Comparison of ENCODE assay signal across 31 cellular contexts in the genomic region with DNA sequence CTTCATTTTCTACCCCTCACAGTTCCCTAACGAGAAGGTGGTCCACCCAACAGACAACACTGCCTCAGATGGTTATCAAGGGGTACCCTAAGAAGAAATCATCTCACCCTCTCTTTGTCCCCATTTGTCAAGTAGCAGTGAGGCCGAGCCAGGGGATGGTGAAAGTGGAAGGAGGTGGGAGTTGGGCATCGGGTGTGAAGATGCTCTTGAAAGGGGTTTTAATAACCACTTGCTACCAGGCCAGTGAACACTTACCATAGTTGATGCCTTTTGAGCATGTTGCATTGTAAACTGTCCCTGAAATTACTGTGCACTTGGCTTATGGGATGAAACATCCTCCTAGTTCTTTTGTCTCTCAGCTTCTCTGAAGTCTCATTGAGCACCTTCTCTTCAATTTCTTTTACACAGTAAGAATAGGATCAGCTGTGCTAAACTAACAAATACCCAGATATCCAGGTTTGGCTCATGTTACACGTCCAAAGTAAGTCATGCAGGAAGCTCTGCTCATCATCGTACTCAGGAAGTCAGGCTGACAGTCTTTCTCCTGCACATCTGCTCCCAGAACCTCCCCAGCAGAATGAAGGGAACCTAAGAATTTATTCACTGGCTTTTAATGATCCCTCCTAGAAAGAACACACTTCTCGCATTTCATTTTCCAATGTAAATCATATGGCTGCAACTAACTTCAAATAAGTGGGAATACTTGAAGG. TPM values are rescaled to one million over a fixed set of nuclear protein-coding genes. Genes with fewer than 3 reads are reported as not detected.
DNase-seq lines count a peak whose midpoint lies in the region; ATAC-seq, FAIRE-seq and TF ChIP-seq lines count a peak whose summit lies in the region.
"Had no signal": no experiment of that assay in that cellular context is flagged by ENCODE, and none has a peak within 500 bp of the region (broad histone marks: within the 10 kb centered on the region; RNA-seq: fewer than 3 reads in every experiment).

No MANE protein-coding gene starts in this region.

- TF ChIP-seq RAD21 in GM12878 (IDR thresholded peaks at IDR 0.05; ENCODE audit: insufficient read depth, low read depth, low read length) = no peak

- no peak overlapping the region for H3K4me3 Mint-ChIP-seq in stimulated activated effector memory CD8-positive, alpha-beta T cell treated with anti-CD3 and anti-CD28 coated beads, Interleukin-12 subunit alpha, Interleukin-12 subunit beta, amount 100 ng/mL, for 72 hours
- H3K4me3 Mint-ChIP-seq: activated naive CD4-positive, alpha-beta T cell treated with anti-CD3 and anti-CD28 coated beads, Interleukin-2, amount 50 U/mL, for 24 hours; CD4-positive, CD25-positive, alpha-beta regulatory T cell; endodermal cell; H9; WTC11 had no signal

- H3K79me2 ChIP-seq in Karpas-422 (ENCODE audit: low read length) = no peaks in the 10 kb centered on the region
- no peaks in the 10 kb centered on the region for H3K79me2 ChIP-seq in GM12878 (ENCODE audit: control insufficient read depth, insufficient read depth, low read length)

- peaks cover 46% of the 10 kb centered on the region for H3K36me3 Mint-ChIP-seq in stimulated activated effector memory CD8-positive, alpha-beta T cell treated with anti-CD3 and anti-CD28 coated beads, Interleukin-12 subunit alpha, Interleukin-12 subunit beta, amount 100 ng/mL, for 72 hours
- H3K36me3 Mint-ChIP-seq: activated naive CD4-positive, alpha-beta T cell treated with anti-CD3 and anti-CD28 coated beads, Interleukin-2, amount 50 U/mL, for 24 hours had no signal

- RAD21 ChIA-PET in GM12878 (lab: Charles Lee; ENCODE audit: unreplicated experiment) = interaction anchor here (0.9 to 2.9 kb wide), 5 partner anchors 23 to 88 kb away, joined by 3 to 12 read pairs (median 7); no protein-coding TSS in a partner anchor

- H3K9me3 Mint-ChIP-seq in stimulated activated effector memory CD8-positive, alpha-beta T cell treated with anti-CD3 and anti-CD28 coated beads, Interleukin-12 subunit alpha, Interleukin-12 subunit beta, amount 100 ng/mL, for 72 hours = no peaks in the 10 kb centered on the region
- H3K9me3 Mint-ChIP-seq: activated naive CD4-positive, alpha-beta T cell treated with anti-CD3 and anti-CD28 coated beads, Interleukin-2, amount 50 U/mL, for 24 hours; endodermal cell; H9; WTC11 had no signal

- TF ChIP-seq CTCF in GM12878 (IDR thresholded peaks at IDR 0.05 in 2 of 3, conservative IDR thresholded peaks at IDR 0.05 in 1 of 3; ENCODE audit: control insufficient read depth in 2 of 3, extremely low read depth in 1 of 3, insufficient read depth in 1 of 3, low read depth in 3 of 3, low read length in 3 of 3) (no peak), GM20000 (IDR thresholded peaks at IDR 0.05; ENCODE audit: extremely low read depth, missing control alignments) (no peak)

- DNase-seq in GM12892 (ENCODE audit: insufficient read length) (no peak), Karpas-422 (peak; percentile 49), GM12878 (ENCODE audit: low read depth, low spot score) (no peak), NCI-H82 (lab: John Stamatoyannopoulos, UW) (no peak), GM20000 (ENCODE audit: low spot score) (no peak)
- peak in 1 of 2 donors; percentile 42 for DNase-seq in stimulated activated effector memory CD8-positive, alpha-beta T cell treated with anti-CD3 and anti-CD28 coated beads, Interleukin-12 subunit alpha, Interleukin-12 subunit beta, amount 100 ng/mL, for 72 hours (ENCODE audit: low spot score in 2 of 2)
- DNase-seq: activated CD4-positive, alpha-beta T cell treated with anti-CD3 and anti-CD28 coated beads, Interleukin-2, amount 50 U/mL, for 48 hours; anterior cingulate cortex; CD4-positive, CD25-positive, alpha-beta regulatory T cell; endodermal cell; gastrocnemius medialis; H9; hippocampal formation; KBM-7; left colon; MG63; NCI-H1105 treated with DMSO at 0.1 percent for 48 hours; NCI-H2029 treated with DMSO at 0.1 percent for 48 hours; NCI-H446; OCI-M1; posterior cingulate gyrus; right cardiac atrium; Right ventricle myocardium superior; substantia nigra; T-helper 9 cell; upper lobe of left lung had no signal

- H3K9me3 ChIP-seq in Karpas-422 (ENCODE audit: low read length) = no peaks in the 10 kb centered on the region
- no peaks in the 10 kb centered on the region for H3K9me3 ChIP-seq in GM12878 (replicated peaks; ENCODE audit: control insufficient read depth, insufficient read depth, low read length)
- H3K9me3 ChIP-seq: gastrocnemius medialis, MG63, upper lobe of left lung had no signal

- 58% methylated on average over 6 of the region's 6 CpGs for WGBS in GM12878 (ENCODE audit: insufficient coverage, insufficient replicate concordance, low lambda C conversion rate, missing lambda C conversion rate)

- no peak overlapping the region for H2AFZ ChIP-seq in Karpas-422 (ENCODE audit: low read length)
- H2AFZ ChIP-seq in GM12878 (ENCODE audit: control insufficient read depth, low read depth, low read length) = no peak overlapping the region

- H3K9ac ChIP-seq in Karpas-422 (ENCODE audit: low read length) (no peak overlapping the region), GM12878 (ENCODE audit: control insufficient read depth, insufficient read depth, low read length) (no peak overlapping the region)

- H3K27me3 ChIP-seq in Karpas-422 (ENCODE audit: low read length) (no peaks in the 10 kb centered on the region), GM12878 (replicated peaks in 1 of 2; ENCODE audit: control insufficient read depth in 2 of 2, insufficient read depth in 2 of 2, low read length in 1 of 2) (no peaks in the 10 kb centered on the region)
- H3K27me3 ChIP-seq: gastrocnemius medialis, upper lobe of left lung had no signal

- TF ChIP-seq POLR2A in GM12892 (IDR thresholded peaks at IDR 0.05; ENCODE audit: low read depth, low read length) (peak; percentile 31; the same call in 1 of the 2 replicates), GM12878 (IDR thresholded peaks at IDR 0.05; ENCODE audit: low read depth, low read length) (peak; percentile 61)

- POLR2A ChIA-PET in GM12878 (lab: Charles Lee) = interaction anchor here (0.8 to 1.8 kb wide), 7 partner anchors 13 to 73 kb away, joined by 3 to 7 read pairs (median 3); a partner anchor contains a TSS

- H3K27ac ChIP-seq in Karpas-422 (ENCODE audit: low read length) (no peak overlapping the region), GM12878 (ENCODE audit: control insufficient read depth, insufficient read depth) (no peak overlapping the region)
- H3K27ac ChIP-seq: gastrocnemius medialis, upper lobe of left lung had no signal

- no peak overlapping the region for H3K4me3 ChIP-seq in Karpas-422 (ENCODE audit: low read length)
- H3K4me3 ChIP-seq in GM12878 = no peak overlapping the region
- H3K4me3 ChIP-seq: gastrocnemius medialis, MG63, upper lobe of left lung had no signal

- H4K20me1 ChIP-seq in Karpas-422 (ENCODE audit: insufficient read depth, low read depth, low read length) (no peaks in the 10 kb centered on the region), GM12878 (ENCODE audit: control insufficient read depth, insufficient read depth) (no peaks in the 10 kb centered on the region)

- intact Hi-C loops in GM12878 (cut with micrococcal nuclease; ENCODE audit: unreplicated experiment) = loop anchor here (10.0 kb wide), 1 partner anchor 204 kb away; no protein-coding TSS in a partner anchor

- H3K4me2 ChIP-seq in Karpas-422 (ENCODE audit: low read depth, low read length, poor library complexity, severe bottlenecking) = no peak overlapping the region
- no peak overlapping the region for H3K4me2 ChIP-seq in GM12878 (ENCODE audit: control insufficient read depth, insufficient read depth)

- in situ Hi-C loops in GM12878 (cut with MboI) = no loop called here

- FAIRE-seq in GM12892 (lab: Jason Lieb, UNC) (no peak), GM12878 (lab: Jason Lieb, UNC) (no peak)
- FAIRE-seq: D721Med had no signal

- SMC1A ChIA-PET in GM12878 (lab: Charles Lee; ENCODE audit: uncharacterized antibody, unreplicated experiment) = interaction anchor here (1.4 to 7.1 kb wide), 7 partner anchors 9 to 89 kb away, joined by 3 to 54 read pairs (median 6); a partner anchor contains a TSS

- no peaks in the 10 kb centered on the region for H3K9me2 ChIP-seq in Karpas-422 (replicated peaks; ENCODE audit: insufficient read depth, low read length)

- H3K36me3 ChIP-seq in Karpas-422 (ENCODE audit: insufficient read depth, low read length) (peaks cover 24% of the 10 kb centered on the region), GM12878 (ENCODE audit: control insufficient read depth in 2 of 2, insufficient read depth in 2 of 2, low read length in 1 of 2) (peaks cover 11 to 12% of the 10 kb centered on the region in 2 experiments)
- H3K36me3 ChIP-seq: gastrocnemius medialis, MG63 had no signal

- no TSS peak for BruUV-seq in GM12878 (replicated peaks; lab: Mats Ljungman, UMichigan)

- CTCF ChIA-PET in GM12878 (lab: Yijun Ruan, JAX) = interaction anchor here (1.1 to 14.2 kb wide), 7 partner anchors 9 to 83 kb away, joined by 3 to 281 read pairs (median 8); no protein-coding TSS in a partner anchor

- no peak for TF ChIP-seq EP300 in GM12878 (IDR thresholded peaks at IDR 0.05; ENCODE audit: borderline replicate concordance in 1 of 2, control insufficient read depth in 1 of 2, low read depth in 2 of 2, low read length in 2 of 2)

- peaks cover 6% of the 10 kb centered on the region for H3K4me1 Mint-ChIP-seq in stimulated activated effector memory CD8-positive, alpha-beta T cell treated with anti-CD3 and anti-CD28 coated beads, Interleukin-12 subunit alpha, Interleukin-12 subunit beta, amount 100 ng/mL, for 72 hours
- H3K4me1 Mint-ChIP-seq: endodermal cell had no signal

- H3K4me1 ChIP-seq in Karpas-422 (ENCODE audit: low read length) (no peaks in the 10 kb centered on the region), GM12878 (ENCODE audit: control insufficient read depth, insufficient read depth, low read length) (no peaks in the 10 kb centered on the region)
- H3K4me1 ChIP-seq: gastrocnemius medialis, upper lobe of left lung had no signal

- ATAC-seq in GM12878 (peak; percentile 9; the same call in 2 of the 3 replicates), HG03439 (IDR thresholded peaks at IDR 0.05; ENCODE audit: unreplicated experiment) (no peak)
- no peak for ATAC-seq in stimulated activated effector memory CD8-positive, alpha-beta T cell treated with anti-CD3 and anti-CD28 coated beads, Interleukin-12 subunit alpha, Interleukin-12 subunit beta, amount 100 ng/mL, for 72 hours
- ATAC-seq: esophagus mucosa, gastrocnemius medialis, left colon, right cardiac atrium, WTC11 had no signal

- H3K27ac Mint-ChIP-seq in stimulated activated effector memory CD8-positive, alpha-beta T cell treated with anti-CD3 and anti-CD28 coated beads, Interleukin-12 subunit alpha, Interleukin-12 subunit beta, amount 100 ng/mL, for 72 hours = peak overlapping the region; percentile 57
- H3K27ac Mint-ChIP-seq: activated naive CD4-positive, alpha-beta T cell treated with anti-CD3 and anti-CD28 coated beads, Interleukin-2, amount 50 U/mL, for 24 hours; endodermal cell; H9; WTC11 had no signal

RNA-seq across cellular contexts. Expression of a gene that starts 13.3 kb away (rescaled TPM):
- polyA plus RNA-seq in GM12892 (2012; ENCODE audit: missing spikeins) = 455 TPM
- total RNA-seq in Karpas-422 (2014; rRNA removed; shearing (Covaris generic); ENCODE audit: low replicate concordance) = 236 and 601 TPM in 2 replicates
- 134 and 137 TPM in 2 replicates for total RNA-seq in GM12878 (2013; cell fraction: nucleolus; rRNA removed)
- total RNA-seq in GM12878 (2014; rRNA removed) (395 and 404 TPM in 2 replicates), GM12878 (2014; rRNA removed; fragmentation: Illumina TruSeq; extraction: Trizol) (285 and 287 TPM in 2 replicates), GM12878 (2021) (481 and 486 TPM in 2 replicates)
- 254 TPM for polyA plus RNA-seq in GM12878 (2011; ENCODE audit: low read depth)
- polyA plus RNA-seq in GM12878 (2011; rRNA removed) (292 and 430 TPM in 2 replicates), GM12878 (2014; fragmentation: Illumina TruSeq; extraction: Trizol) (226 and 305 TPM in 2 replicates), GM12878 (2014; fragmentation: Nextera tagmentation; extraction: Ambion mirVana) (100 to 1,000 TPM; 101 to 177 TPM), GM12878 (2014; rRNA removed) (675 and 740 TPM in 2 replicates), GM12878 (2016; fragmentation: Nextera tagmentation; extraction: Ambion mirVana) (100 to 1,000 TPM; 346 to 359 TPM)
- 502 and 678 TPM in 2 replicates for polyA plus RNA-seq in GM12878 (2011; cell fraction: cytosol; rRNA removed)
- polyA plus RNA-seq in GM12878 (2011; cell fraction: nucleus; rRNA removed) = 323 and 407 TPM in 2 replicates
- 456 and 490 TPM in 2 replicates for polyA plus RNA-seq in GM12878 (2012)
- polyA minus RNA-seq in GM12878 (2011; rRNA and poly(A)+ RNA removed) = 225 and 371 TPM in 2 replicates
- polyA minus RNA-seq in GM12878 (2011; cell fraction: cytosol; rRNA and poly(A)+ RNA removed) = 92.2 and 105 TPM in 2 replicates
- polyA minus RNA-seq in GM12878 (2011; cell fraction: nucleus; rRNA and poly(A)+ RNA removed) = 45.3 and 62.7 TPM in 2 replicates

RNA-seq across cellular contexts. Expression of a gene that starts 15.6 kb away (rescaled TPM):
- polyA plus RNA-seq in GM12892 (2012; ENCODE audit: missing spikeins) = 1,233 TPM
- 571 and 780 TPM in 2 replicates for total RNA-seq in Karpas-422 (2014; rRNA removed; shearing (Covaris generic); ENCODE audit: low replicate concordance)
- 426 and 443 TPM in 2 replicates for total RNA-seq in GM12878 (2013; cell fraction: nucleolus; rRNA removed)
- total RNA-seq in GM12878 (2014; rRNA removed) (1,084 and 1,097 TPM in 2 replicates), GM12878 (2014; rRNA removed; fragmentation: Illumina TruSeq; extraction: Trizol) (990 and 1,018 TPM in 2 replicates), GM12878 (2021) (707 and 749 TPM in 2 replicates)
- polyA plus RNA-seq in GM12878 (2011; ENCODE audit: low read depth) = 802 TPM
- polyA plus RNA-seq in GM12878 (2011; rRNA removed) (1,074 and 1,640 TPM in 2 replicates), GM12878 (2014; fragmentation: Illumina TruSeq; extraction: Trizol) (1,388 and 1,535 TPM in 2 replicates), GM12878 (2014; fragmentation: Nextera tagmentation; extraction: Ambion mirVana) (100 to 1,000 TPM; 508 to 665 TPM), GM12878 (2014; rRNA removed) (952 and 1,003 TPM in 2 replicates), GM12878 (2016; fragmentation: Nextera tagmentation; extraction: Ambion mirVana) (100 to 1,000 TPM; 640 to 684 TPM)
- polyA plus RNA-seq in GM12878 (2011; cell fraction: cytosol; rRNA removed) = 1,290 and 1,476 TPM in 2 replicates
- polyA plus RNA-seq in GM12878 (2011; cell fraction: nucleus; rRNA removed) = 450 and 715 TPM in 2 replicates
- 953 and 1,333 TPM in 2 replicates for polyA plus RNA-seq in GM12878 (2012)
- polyA minus RNA-seq in GM12878 (2011; rRNA and poly(A)+ RNA removed) = 630 and 837 TPM in 2 replicates
- polyA minus RNA-seq in GM12878 (2011; cell fraction: cytosol; rRNA and poly(A)+ RNA removed) = 250 and 316 TPM in 2 replicates
- polyA minus RNA-seq in GM12878 (2011; cell fraction: nucleus; rRNA and poly(A)+ RNA removed) = 116 and 131 TPM in 2 replicates
